Comparison of ENCODE assay signal across 8 cellular contexts in genomic region chr2:117814417-117815264, GRCh38. TPM values are rescaled to one million over a fixed set of nuclear protein-coding genes. Genes with fewer than 3 reads are reported as not detected.
DNase-seq lines count a peak whose midpoint lies in the region; ATAC-seq lines count a peak whose summit lies in the region.

Gene DDX18, plus strand, starts transcription at chr2:117814691. Its CDS starts 87 bp downstream, at chr2:117814778.

- ATAC-seq in GM21528 (IDR thresholded peaks at IDR 0.05; ENCODE audit: low FRiP score, unreplicated experiment) = peak; percentile 97

- peak within 1 kb of the TSS; percentile 76 for H3K27ac ChIP-seq in epithelial cell of prostate

- H3K36me3 Mint-ChIP-seq in IgD-negative memory B cell = peaks cover 2% of the 10 kb centered on the region

- H3K27ac Mint-ChIP-seq in IgD-negative memory B cell = peak within 1 kb of the TSS; percentile 86 to 100 (median 99)

- H3K27me3 Mint-ChIP-seq in IgD-negative memory B cell = no peaks in the 10 kb centered on the region

- H3K4me3 Mint-ChIP-seq in IgD-negative memory B cell = peak within 1 kb of the TSS; percentile 75 to 98 (median 94)

- DNase-seq in DMS153 (lab: John Stamatoyannopoulos, UW) = peak; percentile 96
- DNase-seq in OCI-M2 (lab: John Stamatoyannopoulos, UW; ENCODE audit: unreplicated experiment) = peak; percentile 59
- DNase-seq in activated T-cell treated with anti-CD3 and anti-CD28 coated beads for 48 hours (ENCODE audit: low read depth) = peak; percentile 93
- DNase-seq in epithelial cell of prostate (ENCODE audit: low read depth, low spot score) = peak; percentile 79
- DNase-seq in mucosa of gallbladder (ENCODE audit: low spot score) = peak; percentile 98
- peak; percentile 97 for DNase-seq in stimulated activated CD8-positive, alpha-beta memory T cell treated with anti-CD3 and anti-CD28 coated beads, Interleukin-4, amount 100 ng/mL, for 48 hours

- H3K4me1 Mint-ChIP-seq in IgD-negative memory B cell = peaks cover 14 to 23% (median 22%) of the 10 kb centered on the region in 3 donors

- no peaks in the 10 kb centered on the region for H3K9me3 Mint-ChIP-seq in IgD-negative memory B cell

RNA-seq across cellular contexts. Expression of gene DDX18, which starts in this region (rescaled TPM):
- 44.3 TPM for polyA plus RNA-seq in IgD-negative memory B cell
- total RNA-seq in mucosa of gallbladder = 41.1 TPM

Comparison
In these comparisons a context has a peak if more than half of its experiments do, and no peak if none do; other contexts are left out.
1. Peak in every context shown above with its lines: DNase-seq, ATAC-seq and H3K27ac ChIP-seq.